In genomic region chr20:46568570-46569129, GRCh38 we compare ENCODE assay signal across 8 cellular contexts. TPM values are rescaled to one million over a fixed set of nuclear protein-coding genes. Genes with fewer than 3 reads are reported as not detected.
DNase-seq lines count a peak whose midpoint lies in the region; ATAC-seq, FAIRE-seq and TF ChIP-seq lines count a peak whose summit lies in the region.

No MANE protein-coding gene starts in this region.

- H3K9me3 ChIP-seq in kidney (ENCODE audit: control insufficient read depth in 1 of 2, low read length in 2 of 2) (no peaks in the 10 kb centered on the region), upper lobe of right lung (no peaks in the 10 kb centered on the region)

- DNase-seq in NCI-H1092 treated with DMSO at 0.1 percent for 48 hours (lab: John Stamatoyannopoulos, UW) (peak; percentile 98), kidney (peak; percentile 95), upper lobe of right lung (peak; percentile 86), GM13976 (ENCODE audit: low spot score) (no peak), ecto neural progenitor cell (ENCODE audit: low spot score) (no peak)

- no peaks in the 10 kb centered on the region for H3K27me3 ChIP-seq in upper lobe of right lung

- ATAC-seq in upper lobe of right lung (peak; percentile 60), HG02973 (IDR thresholded peaks at IDR 0.05; ENCODE audit: unreplicated experiment) (no peak), GM19395 (IDR thresholded peaks at IDR 0.05; ENCODE audit: unreplicated experiment) (no peak)

- no peak for FAIRE-seq in kidney (lab: Jason Lieb, UNC)

- peaks cover 0 to 2% of the 10 kb centered on the region in 2 donors for H3K4me1 ChIP-seq in kidney (ENCODE audit: control insufficient read depth in 1 of 2, insufficient read depth in 1 of 2, low read depth in 1 of 2, low read length in 2 of 2)
- no peaks in the 10 kb centered on the region for H3K4me1 ChIP-seq in upper lobe of right lung

- no peak overlapping the region for H3K9ac ChIP-seq in kidney (ENCODE audit: low read length in 2 of 2)

- in situ Hi-C loops in GM13976 (cut with MboI; ENCODE audit: low sequenced_read_pairs, unreplicated experiment): no loop called here

- no peak overlapping the region for H3K4me3 ChIP-seq in kidney (ENCODE audit: low read length in 2 of 2)
- H3K4me3 ChIP-seq in upper lobe of right lung: no peak overlapping the region

- intact Hi-C loops in kidney (cut with DNase I) (no loop called here), upper lobe of right lung (cut with DNase I) (no loop called here)

- H3K36me3 ChIP-seq in kidney (ENCODE audit: control insufficient read depth in 1 of 2, insufficient read depth in 2 of 2, low read length in 2 of 2): peaks cover 2% of the 10 kb centered on the region in 2 donors
- H3K36me3 ChIP-seq in upper lobe of right lung: no peaks in the 10 kb centered on the region

- no peak for TF ChIP-seq CTCF in kidney (IDR thresholded peaks at IDR 0.05; ENCODE audit: borderline replicate concordance, extremely low read depth, insufficient read depth)
- TF ChIP-seq CTCF in upper lobe of right lung (IDR thresholded peaks at IDR 0.05): no peak
- TF ChIP-seq CTCF in GM13976 (IDR thresholded peaks at IDR 0.05; ENCODE audit: borderline replicate concordance, control extremely low read depth, extremely low read depth, insufficient read depth, missing control alignments): no peak

- H3K27ac ChIP-seq in angular gyrus (ENCODE audit: low read depth, low read length) (peak overlapping the region; percentile 69), kidney (ENCODE audit: low read depth in 2 of 2, low read length in 2 of 2) (no peak overlapping the region), upper lobe of right lung (no peak overlapping the region)

RNA-seq across cellular contexts. Expression of gene OCSTAMP, which starts 18.2 kb away (rescaled TPM):
- total RNA-seq in kidney (not detected), upper lobe of right lung (0.43 TPM)
- not detected for polyA plus RNA-seq in kidney (ENCODE audit: insufficient read depth, low read depth, low replicate concordance)

RNA-seq across cellular contexts. Expression of gene ZNF334, which starts 55.3 kb away (rescaled TPM):
- total RNA-seq in kidney (8.2 TPM), upper lobe of right lung (3.0 TPM)
- polyA plus RNA-seq in kidney (ENCODE audit: insufficient read depth, low read depth, low replicate concordance): 3.7 TPM

Comparison
In these comparisons a context has a peak if more than half of its experiments do, and no peak if none do; other contexts are left out.
1. DNase-seq: peak in NCI-H1092 treated with DMSO at 0.1 percent for 48 hours (single experiment), kidney (single experiment) and upper lobe of right lung (single experiment); none in GM13976 (single experiment) and ecto neural progenitor cell (single experiment).